16 cellular contexts compared by ENCODE assay signal in the genomic region with DNA sequence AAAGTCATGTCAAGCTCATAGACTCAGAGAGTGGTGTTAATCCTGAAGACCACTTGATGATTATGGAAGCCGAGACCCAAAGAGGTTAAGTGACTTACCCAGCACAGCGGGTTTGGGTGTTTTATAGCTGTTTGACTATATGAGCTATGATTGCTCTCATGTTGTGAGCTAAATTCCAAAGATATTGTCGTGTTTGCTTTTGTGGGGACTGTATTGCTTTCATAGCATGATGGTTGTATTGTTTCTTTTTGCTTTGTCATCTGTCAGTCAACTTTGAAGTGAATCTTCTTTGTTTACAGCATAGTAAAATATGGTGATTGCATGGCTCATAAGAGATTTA.
"Had no signal": no experiment of that assay in that cellular context is flagged by ENCODE, and none has a peak within 500 bp of the region (broad histone marks: within the 10 kb centered on the region; RNA-seq: fewer than 3 reads in every experiment).

No MANE protein-coding gene starts in this region.

- H3K27ac ChIP-seq: cardiac muscle cell, gastrocnemius medialis, neutrophil, suprapubic skin, upper lobe of left lung had no signal

- H3K27me3 Mint-ChIP-seq: activated CD4-positive, alpha-beta memory T cell treated with anti-CD3 and anti-CD28 coated beads for 36 hours; activated naive CD8-positive, alpha-beta T cell treated with anti-CD3 and anti-CD28 coated beads, Interleukin-2, amount 10 ng/mL, durations not matched to agents 7 days and 5 days; naive B cell; progenitor cell of endocrine pancreas had no signal

- H3K27ac Mint-ChIP-seq: activated CD4-positive, alpha-beta memory T cell treated with anti-CD3 and anti-CD28 coated beads for 36 hours; activated naive CD8-positive, alpha-beta T cell treated with anti-CD3 and anti-CD28 coated beads, Interleukin-2, amount 10 ng/mL, durations not matched to agents 7 days and 5 days; activated T-cell treated with anti-CD3 and anti-CD28 coated beads, Interleukin-2, amount 50 U/mL, for 72 hours; naive B cell; progenitor cell of endocrine pancreas had no signal

- H3K36me3 Mint-ChIP-seq: activated CD4-positive, alpha-beta memory T cell treated with anti-CD3 and anti-CD28 coated beads for 36 hours; naive B cell had no signal

- H3K9me3 Mint-ChIP-seq: activated CD4-positive, alpha-beta memory T cell treated with anti-CD3 and anti-CD28 coated beads for 36 hours; activated naive CD8-positive, alpha-beta T cell treated with anti-CD3 and anti-CD28 coated beads, Interleukin-2, amount 10 ng/mL, durations not matched to agents 7 days and 5 days; activated T-cell treated with anti-CD3 and anti-CD28 coated beads, Interleukin-2, amount 50 U/mL, for 72 hours; mesothelial cell of epicardium; naive B cell had no signal

- DNase-seq: activated CD4-positive, alpha-beta memory T cell treated with anti-CD3 and anti-CD28 coated beads for 36 hours; activated naive CD8-positive, alpha-beta T cell treated with anti-CD3 and anti-CD28 coated beads, Interleukin-2, amount 10 ng/mL, durations not matched to agents 7 days and 5 days; activated T-cell treated with anti-CD3 and anti-CD28 coated beads, Interleukin-2, amount 50 U/mL, for 72 hours; aorta; gastrocnemius medialis; naive B cell; right cardiac atrium; stimulated activated naive CD4-positive, alpha-beta T cell treated with Interleukin-2 at 50 U/mL for 16 hours; upper lobe of left lung had no signal

- H3K4me3 ChIP-seq: cardiac muscle cell, gastrocnemius medialis, suprapubic skin, upper lobe of left lung had no signal

- H3K36me3 ChIP-seq: cardiac muscle cell, gastrocnemius medialis, neutrophil, suprapubic skin, upper lobe of left lung had no signal

- FAIRE-seq: colon, endothelial cell of umbilical vein had no signal

- H3K27me3 ChIP-seq: cardiac muscle cell, gastrocnemius medialis, neutrophil, suprapubic skin, upper lobe of left lung had no signal

- H3K4me3 Mint-ChIP-seq: activated CD4-positive, alpha-beta memory T cell treated with anti-CD3 and anti-CD28 coated beads for 36 hours; activated naive CD8-positive, alpha-beta T cell treated with anti-CD3 and anti-CD28 coated beads, Interleukin-2, amount 10 ng/mL, durations not matched to agents 7 days and 5 days; activated T-cell treated with anti-CD3 and anti-CD28 coated beads, Interleukin-2, amount 50 U/mL, for 72 hours; mesothelial cell of epicardium; naive B cell had no signal

- H3K9me3 ChIP-seq: gastrocnemius medialis, neutrophil, suprapubic skin, upper lobe of left lung had no signal
